In the genomic region with DNA sequence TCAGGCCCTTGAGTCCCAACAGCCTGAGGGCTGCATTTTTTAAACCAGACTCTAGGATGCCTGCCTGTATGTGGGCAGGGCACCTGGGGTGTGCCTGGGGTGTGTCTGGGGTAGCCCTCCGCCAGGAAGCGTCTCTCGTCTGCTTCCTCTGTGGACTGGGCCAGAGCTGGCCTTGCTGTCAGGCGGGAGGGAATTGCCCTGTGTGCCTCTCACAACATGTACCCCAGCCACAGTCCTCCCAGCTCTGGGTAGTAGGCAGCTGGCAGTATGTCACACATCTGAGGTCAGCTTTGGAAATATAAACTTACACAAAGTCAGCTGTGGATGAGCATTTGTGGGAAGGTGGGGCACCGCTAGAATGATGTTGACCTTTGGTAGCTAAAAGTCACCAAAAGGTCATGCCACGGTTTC, we compare ENCODE assay signal across 17 cellular contexts. TPM values are rescaled to one million over a fixed set of nuclear protein-coding genes. Genes with fewer than 3 reads are reported as not detected.
A peak's percentile ranks its signal among the peaks of the same experiment; 100 is the strongest.
DNase-seq lines count a peak whose midpoint lies in the region; ATAC-seq and TF ChIP-seq lines count a peak whose summit lies in the region.
"Had no signal": no experiment of that assay in that cellular context is flagged by ENCODE, and none has a peak within 500 bp of the region (broad histone marks: within the 10 kb centered on the region; RNA-seq: fewer than 3 reads in every experiment).

No MANE protein-coding gene starts in this region.

- peaks cover 22% of the 10 kb centered on the region for H3K36me3 Mint-ChIP-seq in T-helper 1 cell treated with Interleukin-12 subunit alpha and Interleukin-12 subunit beta and Interleukin-4 antibody, amounts not matched to agents 30 μg/mL and 1 μg/mL, for 36 hours (ENCODE audit: low read depth)
- peaks cover 57% of the 10 kb centered on the region for H3K36me3 Mint-ChIP-seq in activated T-helper 2 cell treated with anti-CD3 and anti-CD28 coated beads, Interferon-gamma antibody, Interleukin-2, Interleukin-4, amounts not matched to agents 10 μg/mL and 5 μg/mL and 100 μg/mL, durations not matched to agents 14 hours and 24 hours and 36 hours (ENCODE audit: low read depth)
- no peaks in the 10 kb centered on the region for H3K36me3 Mint-ChIP-seq in nephron progenitor cell (ENCODE audit: low read depth)

- H3K4me1 Mint-ChIP-seq in T-helper 1 cell treated with Interleukin-12 subunit alpha and Interleukin-12 subunit beta and Interleukin-4 antibody, amounts not matched to agents 30 μg/mL and 1 μg/mL, for 36 hours (ENCODE audit: low read depth) = peaks cover 65% of the 10 kb centered on the region
- H3K4me1 Mint-ChIP-seq in activated T-helper 2 cell treated with anti-CD3 and anti-CD28 coated beads, Interferon-gamma antibody, Interleukin-2, Interleukin-4, amounts not matched to agents 10 μg/mL and 5 μg/mL and 100 μg/mL, durations not matched to agents 14 hours and 24 hours and 36 hours (ENCODE audit: low read depth) = peaks cover 72% of the 10 kb centered on the region
- peaks cover 30% of the 10 kb centered on the region for H3K4me1 Mint-ChIP-seq in nephron progenitor cell

- no peaks in the 10 kb centered on the region for H3K9me3 ChIP-seq in KOPT-K1 (ENCODE audit: insufficient read depth, low read length, poor library complexity, severe bottlenecking)
- H3K9me3 ChIP-seq: prostate gland had no signal

- H3K27ac ChIP-seq in KOPT-K1 (ENCODE audit: low read depth, low read length, poor library complexity, severe bottlenecking) = peak overlapping the region; percentile 42
- H3K27ac ChIP-seq: 22Rv1, brain microvascular endothelial cell, prostate gland had no signal

- H3K9me3 Mint-ChIP-seq in T-helper 1 cell treated with Interleukin-12 subunit alpha and Interleukin-12 subunit beta and Interleukin-4 antibody, amounts not matched to agents 30 μg/mL and 1 μg/mL, for 36 hours = no peaks in the 10 kb centered on the region
- no peaks in the 10 kb centered on the region for H3K9me3 Mint-ChIP-seq in activated T-helper 2 cell treated with anti-CD3 and anti-CD28 coated beads, Interferon-gamma antibody, Interleukin-2, Interleukin-4, amounts not matched to agents 10 μg/mL and 5 μg/mL and 100 μg/mL, durations not matched to agents 14 hours and 24 hours and 36 hours
- H3K9me3 Mint-ChIP-seq in nephron progenitor cell = no peaks in the 10 kb centered on the region

- ATAC-seq in GM19452 (IDR thresholded peaks at IDR 0.05; ENCODE audit: unreplicated experiment) (no peak), HG02798 (IDR thresholded peaks at IDR 0.05; ENCODE audit: poor library complexity, unreplicated experiment) (no peak)
- ATAC-seq: left cardiac atrium, PC-3 had no signal

- no peaks in the 10 kb centered on the region for H3K27me3 Mint-ChIP-seq in T-helper 1 cell treated with Interleukin-12 subunit alpha and Interleukin-12 subunit beta and Interleukin-4 antibody, amounts not matched to agents 30 μg/mL and 1 μg/mL, for 36 hours (ENCODE audit: low read depth)
- H3K27me3 Mint-ChIP-seq in activated T-helper 2 cell treated with anti-CD3 and anti-CD28 coated beads, Interferon-gamma antibody, Interleukin-2, Interleukin-4, amounts not matched to agents 10 μg/mL and 5 μg/mL and 100 μg/mL, durations not matched to agents 14 hours and 24 hours and 36 hours (ENCODE audit: low read depth) = no peaks in the 10 kb centered on the region
- peaks cover 2% of the 10 kb centered on the region for H3K27me3 Mint-ChIP-seq in nephron progenitor cell (ENCODE audit: low read depth, poor library complexity)

- no peak for TF ChIP-seq CTCF in nephron progenitor cell (IDR thresholded peaks at IDR 0.05)

- H3K27ac Mint-ChIP-seq in T-helper 1 cell treated with Interleukin-12 subunit alpha and Interleukin-12 subunit beta and Interleukin-4 antibody, amounts not matched to agents 30 μg/mL and 1 μg/mL, for 36 hours = peak overlapping the region; percentile 76
- H3K27ac Mint-ChIP-seq in activated T-helper 2 cell treated with anti-CD3 and anti-CD28 coated beads, Interferon-gamma antibody, Interleukin-2, Interleukin-4, amounts not matched to agents 10 μg/mL and 5 μg/mL and 100 μg/mL, durations not matched to agents 14 hours and 24 hours and 36 hours = peak overlapping the region; percentile 70
- peak overlapping the region; percentile 34 for H3K27ac Mint-ChIP-seq in nephron progenitor cell

- H3K36me3 ChIP-seq in KOPT-K1 (ENCODE audit: insufficient read depth, low read length) = peaks cover 10% of the 10 kb centered on the region; the same call in 1 of the 2 replicates
- H3K36me3 ChIP-seq: brain microvascular endothelial cell, prostate gland had no signal

- DNase-seq in T-helper 1 cell (no peak), nephron progenitor cell (no peak), OCI-M1 (lab: John Stamatoyannopoulos, UW) (no peak)
- no peak for DNase-seq in activated T-helper 2 cell treated with anti-CD3 and anti-CD28 coated beads, Interferon-gamma antibody, Interleukin-2, Interleukin-4, amounts not matched to agents 10 μg/mL and 5 μg/mL and 100 μg/mL, durations not matched to agents 14 hours and 24 hours and 36 hours (ENCODE audit: low spot score)
- DNase-seq: activated gamma-delta T cell, brain microvascular endothelial cell, hippocampal formation, Kasumi-1, left cardiac atrium, NCI-H510A treated with DMSO at 0.1 percent for 48 hours, PC-3 had no signal

- intact Hi-C loops in activated T-helper 2 cell treated with anti-CD3 and anti-CD28 coated beads, Interferon-gamma antibody, Interleukin-2, Interleukin-4, amounts not matched to agents 10 μg/mL and 5 μg/mL and 100 μg/mL, durations not matched to agents 14 hours and 24 hours and 36 hours (cut with micrococcal nuclease) = no loop called here

- no peak overlapping the region for H3K4me3 Mint-ChIP-seq in T-helper 1 cell treated with Interleukin-12 subunit alpha and Interleukin-12 subunit beta and Interleukin-4 antibody, amounts not matched to agents 30 μg/mL and 1 μg/mL, for 36 hours
- H3K4me3 Mint-ChIP-seq in activated T-helper 2 cell treated with anti-CD3 and anti-CD28 coated beads, Interferon-gamma antibody, Interleukin-2, Interleukin-4, amounts not matched to agents 10 μg/mL and 5 μg/mL and 100 μg/mL, durations not matched to agents 14 hours and 24 hours and 36 hours (ENCODE audit: low read depth) = no peak overlapping the region
- H3K4me3 Mint-ChIP-seq in nephron progenitor cell = no peak overlapping the region

RNA-seq across cellular contexts. Expression of a gene that starts 13.0 kb away (rescaled TPM):
- 63.8 and 64.6 TPM in 2 replicates for total RNA-seq in activated T-helper 2 cell treated with anti-CD3 and anti-CD28 coated beads, Interferon-gamma antibody, Interleukin-2, Interleukin-4, amounts not matched to agents 10 μg/mL and 5 μg/mL and 100 μg/mL, durations not matched to agents 14 hours and 24 hours and 36 hours
